17 cellular contexts compared by ENCODE assay signal in the genomic region with DNA sequence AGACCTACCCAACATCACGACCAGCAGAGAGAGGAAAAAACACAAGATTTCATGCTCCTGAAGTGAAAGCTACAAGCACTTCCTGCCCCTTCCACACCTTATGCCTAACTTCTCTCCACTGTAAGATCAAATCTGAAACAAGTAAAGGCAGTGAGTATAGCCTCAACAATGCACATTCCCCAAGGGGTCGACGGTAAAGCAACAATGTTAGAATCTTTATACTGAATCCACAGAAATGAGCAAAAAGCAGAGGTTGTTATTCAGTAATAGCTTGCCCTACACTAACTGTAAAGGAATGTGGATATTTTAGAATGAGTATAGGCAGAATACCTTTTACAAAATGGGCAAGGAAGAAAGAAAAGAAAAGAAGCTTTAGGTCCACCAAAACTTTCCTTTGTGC. TPM values are rescaled to one million over a fixed set of nuclear protein-coding genes. Genes with fewer than 3 reads are reported as not detected.
DNase-seq lines count a peak whose midpoint lies in the region; ATAC-seq and TF ChIP-seq lines count a peak whose summit lies in the region.
"Had no signal": no experiment of that assay in that cellular context is flagged by ENCODE, and none has a peak within 500 bp of the region (broad histone marks: within the 10 kb centered on the region; RNA-seq: fewer than 3 reads in every experiment).

No MANE protein-coding gene starts in this region.

- CTCF ChIA-PET in activated CD8-positive, alpha-beta T cell treated with anti-CD3 and anti-CD28 coated beads, Interleukin-2, amount 10 ng/mL, durations not matched to agents 7 days and 5 days (lab: Charles Lee): interaction anchor here (1.0 kb wide), 1 partner anchor 18 kb away, joined by 3 read pairs; no protein-coding TSS in a partner anchor
- CTCF ChIA-PET in activated CD8-positive, alpha-beta T cell treated with anti-CD3 and anti-CD28 coated beads for 36 hours (lab: Charles Lee): no interaction called here

- H3K9ac ChIP-seq in smooth muscle cell (ENCODE audit: low read depth): no peak overlapping the region

- no peaks in the 10 kb centered on the region for H3K4me1 ChIP-seq in smooth muscle cell (ENCODE audit: low read depth)

- peak overlapping the region; percentile 6 for H3K27ac ChIP-seq in smooth muscle cell (ENCODE audit: low read depth)

- no peak overlapping the region for H2AFZ ChIP-seq in smooth muscle cell (ENCODE audit: low read depth)

- no peak overlapping the region for H3K4me3 ChIP-seq in smooth muscle cell
- H3K4me3 ChIP-seq: stomach had no signal

- peaks cover 35% of the 10 kb centered on the region for H3K36me3 Mint-ChIP-seq in activated CD8-positive, alpha-beta T cell treated with anti-CD3 and anti-CD28 coated beads, Interleukin-2, amount 10 ng/mL, durations not matched to agents 7 days and 5 days (ENCODE audit: low read depth)
- H3K36me3 Mint-ChIP-seq in activated CD8-positive, alpha-beta T cell treated with anti-CD3 and anti-CD28 coated beads for 36 hours (ENCODE audit: low read depth): peaks cover 23% of the 10 kb centered on the region
- peaks cover 21% of the 10 kb centered on the region for H3K36me3 Mint-ChIP-seq in activated naive CD8-positive, alpha-beta T cell treated with anti-CD3 and anti-CD28 coated beads for 36 hours

- DNase-seq in activated CD8-positive, alpha-beta T cell treated with anti-CD3 and anti-CD28 coated beads, Interleukin-2, amount 10 ng/mL, durations not matched to agents 7 days and 5 days: no peak
- DNase-seq in activated CD8-positive, alpha-beta T cell treated with anti-CD3 and anti-CD28 coated beads for 36 hours: no peak
- no peak for DNase-seq in activated naive CD8-positive, alpha-beta T cell treated with anti-CD3 and anti-CD28 coated beads for 36 hours
- peak; percentile 57 for DNase-seq in fibroblast of peridontal ligament (ENCODE audit: extremely low read depth)
- no peak for DNase-seq in smooth muscle cell (lab: John Stamatoyannopoulos, UW; ENCODE audit: unreplicated experiment)
- DNase-seq in omental fat pad (ENCODE audit: low spot score): no peak
- DNase-seq in iPS-NIHi11 (ENCODE audit: low spot score): no peak
- DNase-seq: activated CD8-positive, alpha-beta memory T cell treated with anti-CD3 and anti-CD28 coated beads, Interleukin-2, amount 10 ng/mL, durations not matched to agents 7 days and 5 days; activated effector memory CD4-positive, alpha-beta T cell treated with Interleukin-2 at 50 U/mL for 16 hours; CD4-positive, alpha-beta memory T cell; DMS79; NCI-H345; retina; stomach; T-helper 17 cell had no signal

- no peaks in the 10 kb centered on the region for H3K9me3 Mint-ChIP-seq in activated CD8-positive, alpha-beta T cell treated with anti-CD3 and anti-CD28 coated beads, Interleukin-2, amount 10 ng/mL, durations not matched to agents 7 days and 5 days (ENCODE audit: insufficient read depth)
- H3K9me3 Mint-ChIP-seq in activated CD8-positive, alpha-beta T cell treated with anti-CD3 and anti-CD28 coated beads for 36 hours: no peaks in the 10 kb centered on the region
- H3K9me3 Mint-ChIP-seq in activated naive CD8-positive, alpha-beta T cell treated with anti-CD3 and anti-CD28 coated beads for 36 hours: no peaks in the 10 kb centered on the region
- H3K9me3 Mint-ChIP-seq: CD4-positive, alpha-beta memory T cell; nephron had no signal

- TF ChIP-seq CTCF in activated CD8-positive, alpha-beta T cell treated with anti-CD3 and anti-CD28 coated beads for 36 hours (IDR thresholded peaks at IDR 0.05): no peak
- TF ChIP-seq CTCF in smooth muscle cell (IDR thresholded peaks at IDR 0.05; ENCODE audit: borderline replicate concordance, insufficient read depth, poor library complexity, severe bottlenecking): no peak
- no peak for TF ChIP-seq CTCF in omental fat pad (IDR thresholded peaks at IDR 0.05)

- intact Hi-C loops in activated CD8-positive, alpha-beta T cell treated with anti-CD3 and anti-CD28 coated beads for 36 hours (cut with micrococcal nuclease): no loop called here

- H3K9me3 ChIP-seq in smooth muscle cell (replicated peaks; ENCODE audit: low read depth): no peaks in the 10 kb centered on the region
- H3K9me3 ChIP-seq: stomach had no signal

- H3K27me3 Mint-ChIP-seq in activated CD8-positive, alpha-beta T cell treated with anti-CD3 and anti-CD28 coated beads, Interleukin-2, amount 10 ng/mL, durations not matched to agents 7 days and 5 days (ENCODE audit: low read depth): no peaks in the 10 kb centered on the region
- H3K27me3 Mint-ChIP-seq in activated CD8-positive, alpha-beta T cell treated with anti-CD3 and anti-CD28 coated beads for 36 hours: no peaks in the 10 kb centered on the region
- no peaks in the 10 kb centered on the region for H3K27me3 Mint-ChIP-seq in activated naive CD8-positive, alpha-beta T cell treated with anti-CD3 and anti-CD28 coated beads for 36 hours
- H3K27me3 Mint-ChIP-seq: activated CD8-positive, alpha-beta memory T cell treated with anti-CD3 and anti-CD28 coated beads, Interleukin-2, amount 10 ng/mL, durations not matched to agents 7 days and 5 days; CD4-positive, alpha-beta memory T cell; T-helper 17 cell had no signal

- H3K4me3 Mint-ChIP-seq in activated CD8-positive, alpha-beta T cell treated with anti-CD3 and anti-CD28 coated beads, Interleukin-2, amount 10 ng/mL, durations not matched to agents 7 days and 5 days: no peak overlapping the region
- H3K4me3 Mint-ChIP-seq in activated CD8-positive, alpha-beta T cell treated with anti-CD3 and anti-CD28 coated beads for 36 hours: no peak overlapping the region
- no peak overlapping the region for H3K4me3 Mint-ChIP-seq in activated naive CD8-positive, alpha-beta T cell treated with anti-CD3 and anti-CD28 coated beads for 36 hours
- H3K4me3 Mint-ChIP-seq: activated CD8-positive, alpha-beta memory T cell treated with anti-CD3 and anti-CD28 coated beads, Interleukin-2, amount 10 ng/mL, durations not matched to agents 7 days and 5 days; CD4-positive, alpha-beta memory T cell; nephron; T-helper 17 cell had no signal

- H3K79me2 ChIP-seq in smooth muscle cell (ENCODE audit: low read depth): peaks cover 67% of the 10 kb centered on the region

- no peaks in the 10 kb centered on the region for H3K27me3 ChIP-seq in smooth muscle cell (ENCODE audit: low read depth)
- H3K27me3 ChIP-seq: stomach had no signal

- H3K4me2 ChIP-seq in smooth muscle cell: no peak overlapping the region

- peaks cover 14% of the 10 kb centered on the region for H3K36me3 ChIP-seq in smooth muscle cell (ENCODE audit: low read depth)

- H3K4me1 Mint-ChIP-seq in activated CD8-positive, alpha-beta T cell treated with anti-CD3 and anti-CD28 coated beads, Interleukin-2, amount 10 ng/mL, durations not matched to agents 7 days and 5 days (ENCODE audit: low read depth): peaks cover 28% of the 10 kb centered on the region
- H3K4me1 Mint-ChIP-seq in activated CD8-positive, alpha-beta T cell treated with anti-CD3 and anti-CD28 coated beads for 36 hours (ENCODE audit: low read depth): peaks cover 17% of the 10 kb centered on the region
- H3K4me1 Mint-ChIP-seq in activated naive CD8-positive, alpha-beta T cell treated with anti-CD3 and anti-CD28 coated beads for 36 hours: peaks cover 11% of the 10 kb centered on the region
- H3K4me1 Mint-ChIP-seq: nephron had no signal

- ATAC-seq in activated CD8-positive, alpha-beta T cell treated with anti-CD3 and anti-CD28 coated beads, Interleukin-2, amount 10 ng/mL, durations not matched to agents 7 days and 5 days: no peak
- no peak for ATAC-seq in activated CD8-positive, alpha-beta T cell treated with anti-CD3 and anti-CD28 coated beads for 36 hours
- no peak for ATAC-seq in GM21825 (IDR thresholded peaks at IDR 0.05; ENCODE audit: unreplicated experiment)
- no peak for ATAC-seq in omental fat pad (ENCODE audit: low FRiP score)
- ATAC-seq: activated CD8-positive, alpha-beta memory T cell treated with anti-CD3 and anti-CD28 coated beads, Interleukin-2, amount 10 ng/mL, durations not matched to agents 7 days and 5 days; T-helper 17 cell had no signal

- POLR2A ChIA-PET in activated CD8-positive, alpha-beta T cell treated with anti-CD3 and anti-CD28 coated beads, Interleukin-2, amount 10 ng/mL, durations not matched to agents 7 days and 5 days (lab: Charles Lee): no interaction called here
- POLR2A ChIA-PET in activated CD8-positive, alpha-beta T cell treated with anti-CD3 and anti-CD28 coated beads for 36 hours (lab: Charles Lee): no interaction called here

- peaks cover 95% of the 10 kb centered on the region for H4K20me1 ChIP-seq in smooth muscle cell (ENCODE audit: low read depth)

- peak overlapping the region; percentile 48 for H3K27ac Mint-ChIP-seq in activated CD8-positive, alpha-beta T cell treated with anti-CD3 and anti-CD28 coated beads, Interleukin-2, amount 10 ng/mL, durations not matched to agents 7 days and 5 days
- no peak overlapping the region for H3K27ac Mint-ChIP-seq in activated CD8-positive, alpha-beta T cell treated with anti-CD3 and anti-CD28 coated beads for 36 hours
- H3K27ac Mint-ChIP-seq in activated naive CD8-positive, alpha-beta T cell treated with anti-CD3 and anti-CD28 coated beads for 36 hours: peak overlapping the region; percentile 17
- H3K27ac Mint-ChIP-seq: activated CD8-positive, alpha-beta memory T cell treated with anti-CD3 and anti-CD28 coated beads, Interleukin-2, amount 10 ng/mL, durations not matched to agents 7 days and 5 days; nephron; T-helper 17 cell had no signal

- H3F3A ChIP-seq in smooth muscle cell (ENCODE audit: low read depth): no peaks in the 10 kb centered on the region

- WGBS in smooth muscle cell (ENCODE audit: low lambda C conversion rate): 64% methylated on average over 3 of the region's 3 CpGs

RNA-seq across cellular contexts. Expression of a gene that starts 15.6 kb away (rescaled TPM):
- total RNA-seq in activated CD8-positive, alpha-beta T cell treated with anti-CD3 and anti-CD28 coated beads, Interleukin-2, amount 10 ng/mL, durations not matched to agents 7 days and 5 days: 10 to 100 TPM; 35.8 to 36.7 TPM
- total RNA-seq in activated CD8-positive, alpha-beta T cell treated with anti-CD3 and anti-CD28 coated beads for 36 hours: 10 to 100 TPM; 27.1 to 27.2 TPM
- 10 to 100 TPM; 27.2 to 29.1 TPM for total RNA-seq in activated naive CD8-positive, alpha-beta T cell treated with anti-CD3 and anti-CD28 coated beads for 36 hours
- total RNA-seq in smooth muscle cell: 89.9 and 120 TPM in 2 replicates
- 68.4 and 69.2 TPM in 2 replicates for polyA plus RNA-seq in smooth muscle cell
- total RNA-seq in omental fat pad: 100 to 1,000 TPM in 1 of 4 donors, 10 to 100 TPM in 3; 43.0 to 106 (median 50.5) TPM
